In genomic region chr3:44835684-44836083, GRCh38 we compare ENCODE assay signal across 38 cellular contexts. TPM values are rescaled to one million over a fixed set of nuclear protein-coding genes. Genes with fewer than 3 reads are reported as not detected.
"Had no signal": no experiment of that assay in that cellular context is flagged by ENCODE, and none has a peak within 500 bp of the region (broad histone marks: within the 10 kb centered on the region; RNA-seq: fewer than 3 reads in every experiment).

No MANE protein-coding gene starts in this region.

- H3K36me3 ChIP-seq: adrenal gland, ascending aorta, cardiac muscle cell had no signal

- H3K4me1 Mint-ChIP-seq: activated B cell treated with CpG ODN at 0.5 μM for 24 hours; activated CD4-positive, alpha-beta T cell treated with anti-CD3 and anti-CD28 coated beads, Interleukin-2, amount 10 ng/mL, durations not matched to agents 24 days and 14 days; activated naive CD8-positive, alpha-beta T cell treated with anti-CD3 and anti-CD28 coated beads for 36 hours; activated T-helper 17 cell treated with anti-CD3 and anti-CD28 coated beads, Interleukin-2, amount 50 U/mL, for 72 hours; central memory CD8-positive, alpha-beta T cell had no signal

- H3K27ac ChIP-seq: adrenal gland, ascending aorta, cardiac muscle cell, VCaP had no signal

- H3K4me3 ChIP-seq: adrenal gland, ascending aorta, cardiac muscle cell had no signal

- H3K27me3 ChIP-seq: adrenal gland, ascending aorta, cardiac muscle cell had no signal

- ATAC-seq: activated CD8-positive, alpha-beta T cell treated with anti-CD3 and anti-CD28 coated beads for 36 hours; activated naive CD4-positive, alpha-beta T cell treated with anti-CD3 and anti-CD28 coated beads, Interleukin-2, amount 50 U/mL, for 72 hours; activated T-cell treated with anti-CD3 and anti-CD28 coated beads, Interleukin-2, amount 50 U/mL, for 4 hours; activated T-cell treated with anti-CD3 and anti-CD28 coated beads, Interleukin-2, amount 50 U/mL, for 72 hours; activated T-helper 17 cell treated with anti-CD3 and anti-CD28 coated beads, Interleukin-2, amount 50 U/mL, for 72 hours had no signal

- H3K27ac Mint-ChIP-seq: activated B cell treated with CpG ODN at 0.5 μM for 24 hours; activated CD4-positive, alpha-beta memory T cell treated with anti-CD3 and anti-CD28 coated beads for 36 hours; activated CD4-positive, alpha-beta T cell treated with anti-CD3 and anti-CD28 coated beads, Interleukin-2, amount 10 ng/mL, durations not matched to agents 24 days and 14 days; activated CD8-positive, alpha-beta T cell treated with anti-CD3 and anti-CD28 coated beads for 36 hours; activated naive CD4-positive, alpha-beta T cell treated with anti-CD3 and anti-CD28 coated beads for 36 hours; activated naive CD8-positive, alpha-beta T cell treated with anti-CD3 and anti-CD28 coated beads for 36 hours; activated T-cell treated with anti-CD3 and anti-CD28 coated beads, Interleukin-2, amount 50 U/mL, for 72 hours; activated T-helper 1 cell treated with anti-CD3 and anti-CD28 coated beads, Interleukin-12 subunit alpha, Interleukin-12 subunit beta, Interleukin-2, Interleukin-4 antibody, amounts not matched to agents 30 ng/mL and 10 ng/mL and 1 ng/mL, durations not matched to agents 14 hours and 24 hours and 36 hours; activated T-helper 17 cell treated with anti-CD3 and anti-CD28 coated beads, Interleukin-2, amount 50 U/mL, for 72 hours; brain; T-helper 1 cell treated with Interleukin-12 subunit alpha and Interleukin-12 subunit beta and Interleukin-4 antibody, amounts not matched to agents 30 μg/mL and 1 μg/mL, for 36 hours; T-helper 2 cell treated with Interferon-gamma antibody and Interleukin-4, amounts not matched to agents 5 μg/mL and 100 μg/mL, for 36 hours had no signal

- H3K9me3 Mint-ChIP-seq: brain had no signal

- H3K4me1 ChIP-seq: adrenal gland, ascending aorta had no signal

- H3K4me3 Mint-ChIP-seq: activated B cell treated with CpG ODN at 0.5 μM for 24 hours; activated CD4-positive, alpha-beta memory T cell treated with anti-CD3 and anti-CD28 coated beads for 36 hours; activated CD4-positive, alpha-beta T cell treated with anti-CD3 and anti-CD28 coated beads, Interleukin-2, amount 10 ng/mL, durations not matched to agents 24 days and 14 days; activated CD8-positive, alpha-beta T cell treated with anti-CD3 and anti-CD28 coated beads for 36 hours; activated naive CD4-positive, alpha-beta T cell treated with anti-CD3 and anti-CD28 coated beads for 36 hours; activated naive CD8-positive, alpha-beta T cell treated with anti-CD3 and anti-CD28 coated beads for 36 hours; activated T-cell treated with anti-CD3 and anti-CD28 coated beads, Interleukin-2, amount 50 U/mL, for 4 hours; activated T-cell treated with anti-CD3 and anti-CD28 coated beads, Interleukin-2, amount 50 U/mL, for 72 hours; activated T-helper 1 cell treated with anti-CD3 and anti-CD28 coated beads, Interleukin-12 subunit alpha, Interleukin-12 subunit beta, Interleukin-2, Interleukin-4 antibody, amounts not matched to agents 30 ng/mL and 10 ng/mL and 1 ng/mL, durations not matched to agents 14 hours and 24 hours and 36 hours; activated T-helper 17 cell treated with anti-CD3 and anti-CD28 coated beads, Interleukin-2, amount 50 U/mL, for 72 hours; brain; central memory CD8-positive, alpha-beta T cell; T-helper 1 cell treated with Interleukin-12 subunit alpha and Interleukin-12 subunit beta and Interleukin-4 antibody, amounts not matched to agents 30 μg/mL and 1 μg/mL, for 36 hours; T-helper 2 cell treated with Interferon-gamma antibody and Interleukin-4, amounts not matched to agents 5 μg/mL and 100 μg/mL, for 36 hours had no signal

- DNase-seq: activated B cell treated with CpG ODN at 0.5 μM for 24 hours; activated CD4-positive, alpha-beta memory T cell treated with anti-CD3 and anti-CD28 coated beads for 36 hours; activated CD4-positive, alpha-beta T cell treated with anti-CD3 and anti-CD28 coated beads for 4 hours; activated CD4-positive, alpha-beta T cell treated with anti-CD3 and anti-CD28 coated beads, Interleukin-2, amount 10 ng/mL, durations not matched to agents 24 days and 14 days; activated CD4-positive, alpha-beta T cell treated with anti-CD3 and anti-CD28 coated beads, Interleukin-2, amount 50 U/mL, for 1 hour; activated CD4-positive, alpha-beta T cell treated with anti-CD3 and anti-CD28 coated beads, Interleukin-2, amount 50 U/mL, for 4 hours; activated CD4-positive, CD25-positive, alpha-beta regulatory T cell treated with anti-CD3 and anti-CD28 coated beads, Interleukin-2, amount 50 U/mL, for 72 hours; activated CD8-positive, alpha-beta memory T cell treated with anti-CD3 and anti-CD28 coated beads, Interleukin-2, amount 50 U/mL, for 4 hours; activated CD8-positive, alpha-beta T cell treated with anti-CD3 and anti-CD28 coated beads for 36 hours; activated effector memory CD4-positive, alpha-beta T cell treated with anti-CD3 and anti-CD28 coated beads, Interleukin-2, amount 50 U/mL, for 16 hours; activated gamma-delta T cell treated with Interleukin-2 at 50 U/mL for 16 hours; activated naive CD4-positive, alpha-beta T cell; activated naive CD4-positive, alpha-beta T cell treated with anti-CD3 and anti-CD28 coated beads for 36 hours; activated naive CD4-positive, alpha-beta T cell treated with anti-CD3 and anti-CD28 coated beads, Interleukin-2, amount 50 U/mL, for 16 hours; activated naive CD8-positive, alpha-beta T cell treated with anti-CD3 and anti-CD28 coated beads for 36 hours; activated T-cell treated with anti-CD3 and anti-CD28 coated beads for 4 hours; activated T-cell treated with anti-CD3 and anti-CD28 coated beads, Interleukin-2, amount 50 U/mL, for 1 hour; activated T-cell treated with anti-CD3 and anti-CD28 coated beads, Interleukin-2, amount 50 U/mL, for 4 hours; activated T-cell treated with anti-CD3 and anti-CD28 coated beads, Interleukin-2, amount 50 U/mL, for 72 hours; adrenal gland; amniotic stem cell; caudate nucleus; cerebellar nuclear complex; T-helper 2 cell; T-helper 9 cell had no signal

- H3K27me3 Mint-ChIP-seq: activated B cell treated with CpG ODN at 0.5 μM for 24 hours; activated CD4-positive, alpha-beta memory T cell treated with anti-CD3 and anti-CD28 coated beads for 36 hours; activated CD4-positive, alpha-beta T cell treated with anti-CD3 and anti-CD28 coated beads, Interleukin-2, amount 10 ng/mL, durations not matched to agents 24 days and 14 days; activated CD8-positive, alpha-beta T cell treated with anti-CD3 and anti-CD28 coated beads for 36 hours; activated naive CD8-positive, alpha-beta T cell treated with anti-CD3 and anti-CD28 coated beads for 36 hours; activated T-helper 17 cell treated with anti-CD3 and anti-CD28 coated beads, Interleukin-2, amount 50 U/mL, for 72 hours; brain; central memory CD8-positive, alpha-beta T cell had no signal

- H3K9me3 ChIP-seq: adrenal gland had no signal

- FAIRE-seq: bronchial epithelial cell, TTC549 had no signal

RNA-seq across cellular contexts. Expression of gene TMEM42, which starts 26.0 kb away (rescaled TPM):
- total RNA-seq: ascending aorta had no signal

RNA-seq across cellular contexts. Expression of gene TGM4, which starts 38.7 kb away (rescaled TPM):
- total RNA-seq: activated B cell treated with CpG ODN at 0.5 μM for 24 hours; activated CD4-positive, alpha-beta memory T cell treated with anti-CD3 and anti-CD28 coated beads for 36 hours; activated CD4-positive, alpha-beta T cell treated with anti-CD3 and anti-CD28 coated beads, Interleukin-2, amount 10 ng/mL, durations not matched to agents 24 days and 14 days; activated CD8-positive, alpha-beta memory T cell treated with anti-CD3 and anti-CD28 coated beads for 36 hours; activated CD8-positive, alpha-beta T cell treated with anti-CD3 and anti-CD28 coated beads for 36 hours; activated naive CD4-positive, alpha-beta T cell treated with anti-CD3 and anti-CD28 coated beads for 36 hours; activated naive CD4-positive, alpha-beta T cell treated with anti-CD3 and anti-CD28 coated beads, Interleukin-2, amount 50 U/mL, for 72 hours; activated naive CD8-positive, alpha-beta T cell treated with anti-CD3 and anti-CD28 coated beads for 36 hours; activated T-cell treated with anti-CD3 and anti-CD28 coated beads, Interleukin-2, amount 50 U/mL, for 4 hours; activated T-cell treated with anti-CD3 and anti-CD28 coated beads, Interleukin-2, amount 50 U/mL, for 72 hours; activated T-helper 1 cell treated with anti-CD3 and anti-CD28 coated beads, Interleukin-12 subunit alpha, Interleukin-12 subunit beta, Interleukin-2, Interleukin-4 antibody, amounts not matched to agents 30 ng/mL and 10 ng/mL and 1 ng/mL, durations not matched to agents 14 hours and 24 hours and 36 hours; activated T-helper 17 cell treated with anti-CD3 and anti-CD28 coated beads, Interleukin-2, amount 50 U/mL, for 72 hours; ascending aorta; cardiac muscle cell had no signal
